In genomic region chr6:106724337-106724736, GRCh38 we compare ENCODE assay signal across 22 cellular contexts.
"Had no signal": no experiment of that assay in that cellular context is flagged by ENCODE, and none has a peak within 500 bp of the region (broad histone marks: within the 10 kb centered on the region; RNA-seq: fewer than 3 reads in every experiment).

No MANE protein-coding gene starts in this region.

- H3K27ac ChIP-seq: colonic mucosa, lower lobe of right lung, sigmoid colon, thoracic aorta had no signal

- H3K9me3 Mint-ChIP-seq: activated CD4-positive, alpha-beta memory T cell treated with anti-CD3 and anti-CD28 coated beads for 36 hours; activated naive CD8-positive, alpha-beta T cell treated with anti-CD3 and anti-CD28 coated beads for 36 hours; naive thymus-derived CD4-positive, alpha-beta T cell had no signal

- H3K36me3 ChIP-seq: breast epithelium, colonic mucosa, lower lobe of right lung, sigmoid colon, thoracic aorta had no signal

- H3K4me3 ChIP-seq: breast epithelium, colonic mucosa, lower lobe of right lung, sigmoid colon, smooth muscle cell, thoracic aorta had no signal

- H3K4me1 Mint-ChIP-seq: activated naive CD8-positive, alpha-beta T cell treated with anti-CD3 and anti-CD28 coated beads for 36 hours; naive thymus-derived CD4-positive, alpha-beta T cell; T-helper 17 cell had no signal

- H3K4me1 ChIP-seq: breast epithelium, colonic mucosa, lower lobe of right lung, sigmoid colon had no signal

- DNase-seq: activated CD4-positive, alpha-beta memory T cell treated with anti-CD3 and anti-CD28 coated beads for 36 hours; activated CD4-positive, alpha-beta T cell treated with anti-CD3 and anti-CD28 coated beads for 4 hours; activated CD4-positive, CD25-positive, alpha-beta regulatory T cell; activated naive CD4-positive, alpha-beta T cell treated with Interleukin-2 at 50 U/mL for 16 hours; activated naive CD8-positive, alpha-beta T cell treated with anti-CD3 and anti-CD28 coated beads for 36 hours; activated T-cell treated with anti-CD3 and anti-CD28 coated beads, Interleukin-2, amount 50 U/mL, for 48 hours; foreskin melanocyte; hippocampal formation; lower lobe of right lung; naive thymus-derived CD4-positive, alpha-beta T cell; sigmoid colon; stimulated activated CD4-positive, alpha-beta T cell treated with anti-CD3 and anti-CD28 coated beads, Interleukin-2, amount 100 ng/mL, for 48 hours; stimulated activated CD8-positive, alpha-beta memory T cell treated with anti-CD3 and anti-CD28 coated beads, Interleukin-4, amount 100 ng/mL, for 48 hours; stimulated activated naive CD4-positive, alpha-beta T cell; T-helper 17 cell had no signal

- ATAC-seq: lower lobe of right lung; naive thymus-derived CD4-positive, alpha-beta T cell; T-helper 17 cell had no signal

- H3K27me3 Mint-ChIP-seq: activated CD4-positive, alpha-beta memory T cell treated with anti-CD3 and anti-CD28 coated beads for 36 hours; type B pancreatic cell had no signal

- H3K4me3 Mint-ChIP-seq: activated CD4-positive, alpha-beta memory T cell treated with anti-CD3 and anti-CD28 coated beads for 36 hours; activated naive CD8-positive, alpha-beta T cell treated with anti-CD3 and anti-CD28 coated beads for 36 hours; naive thymus-derived CD4-positive, alpha-beta T cell; T-helper 17 cell; type B pancreatic cell had no signal

- H3K27me3 ChIP-seq: breast epithelium, colonic mucosa, sigmoid colon had no signal

- H3K36me3 Mint-ChIP-seq: activated CD4-positive, alpha-beta memory T cell treated with anti-CD3 and anti-CD28 coated beads for 36 hours; activated naive CD8-positive, alpha-beta T cell treated with anti-CD3 and anti-CD28 coated beads for 36 hours; naive thymus-derived CD4-positive, alpha-beta T cell had no signal

- FAIRE-seq: astrocyte, endometrium had no signal

- H3K4me2 ChIP-seq: smooth muscle cell had no signal

- H3K27ac Mint-ChIP-seq: activated CD4-positive, alpha-beta memory T cell treated with anti-CD3 and anti-CD28 coated beads for 36 hours; activated naive CD8-positive, alpha-beta T cell treated with anti-CD3 and anti-CD28 coated beads for 36 hours; naive thymus-derived CD4-positive, alpha-beta T cell; T-helper 17 cell; type B pancreatic cell had no signal

- H3K9me3 ChIP-seq: breast epithelium, colonic mucosa, lower lobe of right lung, thoracic aorta had no signal
